In genomic region chr1:8702848-8703810, GRCh38 we compare ENCODE assay signal across 1 cellular context.
A peak's percentile ranks its signal among the peaks of the same experiment; 100 is the strongest.
TF ChIP-seq lines count a peak whose summit lies in the region.

No MANE protein-coding gene starts in this region.

TF ChIP-seq in HepG2, 621 proteins besides CTCF, POLR2A, EP300 and RAD21 (continued from another document and continues in another):
- peak; percentile 81; the same call in 1 of the 2 replicates for TF ChIP-seq MEIS2 (CRISPR knock-in tag; IDR thresholded peaks at IDR 0.05)
- peak; percentile 43; the same call in 1 of the 2 replicates for TF ChIP-seq POGZ (CRISPR knock-in tag; IDR thresholded peaks at IDR 0.05)
- TF ChIP-seq, protein P1, sequence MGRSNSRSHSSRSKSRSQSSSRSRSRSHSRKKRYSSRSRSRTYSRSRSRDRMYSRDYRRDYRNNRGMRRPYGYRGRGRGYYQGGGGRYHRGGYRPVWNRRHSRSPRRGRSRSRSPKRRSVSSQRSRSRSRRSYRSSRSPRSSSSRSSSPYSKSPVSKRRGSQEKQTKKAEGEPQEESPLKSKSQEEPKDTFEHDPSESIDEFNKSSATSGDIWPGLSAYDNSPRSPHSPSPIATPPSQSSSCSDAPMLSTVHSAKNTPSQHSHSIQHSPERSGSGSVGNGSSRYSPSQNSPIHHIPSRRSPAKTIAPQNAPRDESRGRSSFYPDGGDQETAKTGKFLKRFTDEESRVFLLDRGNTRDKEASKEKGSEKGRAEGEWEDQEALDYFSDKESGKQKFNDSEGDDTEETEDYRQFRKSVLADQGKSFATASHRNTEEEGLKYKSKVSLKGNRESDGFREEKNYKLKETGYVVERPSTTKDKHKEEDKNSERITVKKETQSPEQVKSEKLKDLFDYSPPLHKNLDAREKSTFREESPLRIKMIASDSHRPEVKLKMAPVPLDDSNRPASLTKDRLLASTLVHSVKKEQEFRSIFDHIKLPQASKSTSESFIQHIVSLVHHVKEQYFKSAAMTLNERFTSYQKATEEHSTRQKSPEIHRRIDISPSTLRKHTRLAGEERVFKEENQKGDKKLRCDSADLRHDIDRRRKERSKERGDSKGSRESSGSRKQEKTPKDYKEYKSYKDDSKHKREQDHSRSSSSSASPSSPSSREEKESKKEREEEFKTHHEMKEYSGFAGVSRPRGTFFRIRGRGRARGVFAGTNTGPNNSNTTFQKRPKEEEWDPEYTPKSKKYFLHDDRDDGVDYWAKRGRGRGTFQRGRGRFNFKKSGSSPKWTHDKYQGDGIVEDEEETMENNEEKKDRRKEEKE (IDR thresholded peaks at IDR 0.05): no peak
- TF ChIP-seq, protein P2, sequence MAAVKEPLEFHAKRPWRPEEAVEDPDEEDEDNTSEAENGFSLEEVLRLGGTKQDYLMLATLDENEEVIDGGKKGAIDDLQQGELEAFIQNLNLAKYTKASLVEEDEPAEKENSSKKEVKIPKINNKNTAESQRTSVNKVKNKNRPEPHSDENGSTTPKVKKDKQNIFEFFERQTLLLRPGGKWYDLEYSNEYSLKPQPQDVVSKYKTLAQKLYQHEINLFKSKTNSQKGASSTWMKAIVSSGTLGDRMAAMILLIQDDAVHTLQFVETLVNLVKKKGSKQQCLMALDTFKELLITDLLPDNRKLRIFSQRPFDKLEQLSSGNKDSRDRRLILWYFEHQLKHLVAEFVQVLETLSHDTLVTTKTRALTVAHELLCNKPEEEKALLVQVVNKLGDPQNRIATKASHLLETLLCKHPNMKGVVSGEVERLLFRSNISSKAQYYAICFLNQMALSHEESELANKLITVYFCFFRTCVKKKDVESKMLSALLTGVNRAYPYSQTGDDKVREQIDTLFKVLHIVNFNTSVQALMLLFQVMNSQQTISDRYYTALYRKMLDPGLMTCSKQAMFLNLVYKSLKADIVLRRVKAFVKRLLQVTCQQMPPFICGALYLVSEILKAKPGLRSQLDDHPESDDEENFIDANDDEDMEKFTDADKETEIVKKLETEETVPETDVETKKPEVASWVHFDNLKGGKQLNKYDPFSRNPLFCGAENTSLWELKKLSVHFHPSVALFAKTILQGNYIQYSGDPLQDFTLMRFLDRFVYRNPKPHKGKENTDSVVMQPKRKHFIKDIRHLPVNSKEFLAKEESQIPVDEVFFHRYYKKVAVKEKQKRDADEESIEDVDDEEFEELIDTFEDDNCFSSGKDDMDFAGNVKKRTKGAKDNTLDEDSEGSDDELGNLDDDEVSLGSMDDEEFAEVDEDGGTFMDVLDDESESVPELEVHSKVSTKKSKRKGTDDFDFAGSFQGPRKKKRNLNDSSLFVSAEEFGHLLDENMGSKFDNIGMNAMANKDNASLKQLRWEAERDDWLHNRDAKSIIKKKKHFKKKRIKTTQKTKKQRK (IDR thresholded peaks at IDR 0.05; ENCODE audit: low read length): no peak
- TF ChIP-seq ZSCAN25 (CRISPR knock-in tag; IDR thresholded peaks at IDR 0.05): no peak
- peak; percentile 72 for TF ChIP-seq TBL1XR1 (IDR thresholded peaks at IDR 0.05; ENCODE audit: borderline replicate concordance, low read length, partially characterized antibody)
- no peak for TF ChIP-seq MLX (CRISPR knock-in tag; IDR thresholded peaks at IDR 0.05)
- no peak for TF ChIP-seq ZFP62 (CRISPR knock-in tag; IDR thresholded peaks at IDR 0.05)
- TF ChIP-seq KIAA2018 (CRISPR knock-in tag; IDR thresholded peaks at IDR 0.05; ENCODE audit: borderline replicate concordance): no peak
- peak; percentile 38; the same call in 1 of the 2 replicates for TF ChIP-seq PRMT3 (CRISPR knock-in tag; IDR thresholded peaks at IDR 0.05; ENCODE audit: borderline replicate concordance, low read depth)
- no peak for TF ChIP-seq ZNF30 (CRISPR knock-in tag; IDR thresholded peaks at IDR 0.05)
- no peak for TF ChIP-seq SMAD9 (CRISPR knock-in tag; IDR thresholded peaks at IDR 0.05)
- 0 out of 2 replicates have a peak, but pooled peaks have one; percentile 54 for TF ChIP-seq KLF12 (CRISPR knock-in tag; IDR thresholded peaks at IDR 0.05; ENCODE audit: borderline replicate concordance)
- TF ChIP-seq, protein P3, sequence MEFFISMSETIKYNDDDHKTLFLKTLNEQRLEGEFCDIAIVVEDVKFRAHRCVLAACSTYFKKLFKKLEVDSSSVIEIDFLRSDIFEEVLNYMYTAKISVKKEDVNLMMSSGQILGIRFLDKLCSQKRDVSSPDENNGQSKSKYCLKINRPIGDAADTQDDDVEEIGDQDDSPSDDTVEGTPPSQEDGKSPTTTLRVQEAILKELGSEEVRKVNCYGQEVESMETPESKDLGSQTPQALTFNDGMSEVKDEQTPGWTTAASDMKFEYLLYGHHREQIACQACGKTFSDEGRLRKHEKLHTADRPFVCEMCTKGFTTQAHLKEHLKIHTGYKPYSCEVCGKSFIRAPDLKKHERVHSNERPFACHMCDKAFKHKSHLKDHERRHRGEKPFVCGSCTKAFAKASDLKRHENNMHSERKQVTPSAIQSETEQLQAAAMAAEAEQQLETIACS (CRISPR knock-in tag; IDR thresholded peaks at IDR 0.05): peak; percentile 99
- TF ChIP-seq ZFP36 (IDR thresholded peaks at IDR 0.05; ENCODE audit: borderline replicate concordance, low read depth, low read length, partially characterized antibody): no peak
- no peak for TF ChIP-seq PLRG1 (conservative IDR thresholded peaks at IDR 0.05)
- TF ChIP-seq ZNF225 (CRISPR knock-in tag; IDR thresholded peaks at IDR 0.05): no peak
- TF ChIP-seq MBNL3 (CRISPR knock-in tag; conservative IDR thresholded peaks at IDR 0.05): no peak
- peak; percentile 71; the same call in 1 of the 2 replicates for TF ChIP-seq TAF1 (CRISPR knock-in tag; IDR thresholded peaks at IDR 0.05)
- TF ChIP-seq, protein P4, sequence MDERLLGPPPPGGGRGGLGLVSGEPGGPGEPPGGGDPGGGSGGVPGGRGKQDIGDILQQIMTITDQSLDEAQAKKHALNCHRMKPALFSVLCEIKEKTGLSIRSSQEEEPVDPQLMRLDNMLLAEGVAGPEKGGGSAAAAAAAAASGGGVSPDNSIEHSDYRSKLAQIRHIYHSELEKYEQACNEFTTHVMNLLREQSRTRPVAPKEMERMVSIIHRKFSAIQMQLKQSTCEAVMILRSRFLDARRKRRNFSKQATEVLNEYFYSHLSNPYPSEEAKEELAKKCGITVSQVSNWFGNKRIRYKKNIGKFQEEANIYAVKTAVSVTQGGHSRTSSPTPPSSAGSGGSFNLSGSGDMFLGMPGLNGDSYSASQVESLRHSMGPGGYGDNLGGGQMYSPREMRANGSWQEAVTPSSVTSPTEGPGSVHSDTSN (CRISPR knock-in tag; IDR thresholded peaks at IDR 0.05): peak; percentile 67; the same call in 1 of the 2 replicates
- no peak for TF ChIP-seq YEATS2 (CRISPR knock-in tag; IDR thresholded peaks at IDR 0.05; ENCODE audit: borderline replicate concordance)
- TF ChIP-seq TEAD3 (CRISPR knock-in tag; optimal IDR thresholded peaks at IDR 0.05; ENCODE audit: borderline replicate concordance): peak; percentile 21
- peak; percentile 80 for TF ChIP-seq ZFX (CRISPR knock-in tag; IDR thresholded peaks at IDR 0.05; ENCODE audit: low read depth)
- TF ChIP-seq CSRNP2 (CRISPR knock-in tag; conservative IDR thresholded peaks at IDR 0.05; ENCODE audit: low read depth): no peak
